20 cellular contexts compared by ENCODE assay signal in genomic region chr2:710867-711266, GRCh38. TPM values are rescaled to one million over a fixed set of nuclear protein-coding genes. Genes with fewer than 3 reads are reported as not detected.
DNase-seq lines count a peak whose midpoint lies in the region; ATAC-seq, FAIRE-seq and TF ChIP-seq lines count a peak whose summit lies in the region.
"Had no signal": no experiment of that assay in that cellular context is flagged by ENCODE, and none has a peak within 500 bp of the region (broad histone marks: within the 10 kb centered on the region; RNA-seq: fewer than 3 reads in every experiment).

No MANE protein-coding gene starts in this region.

- ATAC-seq in A549 (no peak), IMR-90 (ENCODE audit: low read depth) (no peak), K562 (no peak), HG03025 (IDR thresholded peaks at IDR 0.05; ENCODE audit: low FRiP score, unreplicated experiment) (no peak), HG02623 (IDR thresholded peaks at IDR 0.05; ENCODE audit: unreplicated experiment) (no peak)
- ATAC-seq: CD8-positive, alpha-beta T cell had no signal

- no peak for DNase-seq in A549 (ENCODE audit: low read depth in 1 of 2, low spot score in 1 of 2)
- no peak for DNase-seq in IMR-90
- DNase-seq in K562 (ENCODE audit: extremely low read depth in 1 of 4, low spot score in 3 of 4), result no peak
- DNase-seq: 8988T; AML-193; Caco-2; Calu3; CD4-positive, alpha-beta T cell; CD8-positive, alpha-beta T cell; DMS79 treated with DMSO at 0.1 percent for 48 hours; GF-D8 had no signal

- no peak for TF ChIP-seq CTCF in A549 (IDR thresholded peaks at IDR 0.05)
- no peak for TF ChIP-seq CTCF in IMR-90 (conservative IDR thresholded peaks at IDR 0.05; ENCODE audit: low read depth, low read length)
- no peak for TF ChIP-seq CTCF in K562 (IDR thresholded peaks at IDR 0.05 in 2 of 3, conservative IDR thresholded peaks at IDR 0.05 in 1 of 3; ENCODE audit: insufficient read depth in 2 of 3, low read depth in 1 of 3, low read length in 3 of 3)

- intact Hi-C loops in IMR-90 (cut with micrococcal nuclease), result loop anchor here (10.0 kb wide), 1 partner anchor 244 kb away; the partner anchor contains the start of gene SNTG2
- intact Hi-C loops in K562 (cut with micrococcal nuclease), result loop anchor here (5.0 to 10.0 kb wide), 2 partner anchors 114 to 831 kb away; no protein-coding TSS in a partner anchor

- H3K4me2 ChIP-seq in A549, result no peak overlapping the region
- no peak overlapping the region for H3K4me2 ChIP-seq in IMR-90 (ENCODE audit: low read depth, low read length)
- no peak overlapping the region for H3K4me2 ChIP-seq in K562 (ENCODE audit: insufficient read depth, low read length)
- H3K4me2 ChIP-seq: BLaER1 treated with 17β-estradiol and CSF1 and Interleukin-3, amounts not matched to agents 10 nM and 100 nM had no signal

- no peaks in the 10 kb centered on the region for H4K20me1 ChIP-seq in IMR-90 (ENCODE audit: insufficient read depth, low read length)
- H4K20me1 ChIP-seq in K562 (replicated peaks; ENCODE audit: control insufficient read depth, insufficient read depth, low read length), result no peaks in the 10 kb centered on the region

- H3K9me1 ChIP-seq in IMR-90 (ENCODE audit: insufficient read depth, low read length) (no peaks in the 10 kb centered on the region), K562 (ENCODE audit: control insufficient read depth, insufficient read depth, low read length) (no peaks in the 10 kb centered on the region)

- H2AK5ac ChIP-seq in IMR-90 (ENCODE audit: low read depth, low read length), result no peak overlapping the region

- H3K79me2 ChIP-seq in K562 (ENCODE audit: control insufficient read depth, insufficient read depth, low read length), result no peaks in the 10 kb centered on the region

- no peak overlapping the region for H3K4me3 ChIP-seq in A549
- no peak overlapping the region for H3K4me3 ChIP-seq in IMR-90 (ENCODE audit: insufficient read depth, low read depth, low read length)
- no peak overlapping the region for H3K4me3 ChIP-seq in K562
- H3K4me3 ChIP-seq: BLaER1 treated with 17β-estradiol and CSF1 and Interleukin-3, amounts not matched to agents 10 nM and 100 nM had no signal

- no peak overlapping the region for H4K91ac ChIP-seq in IMR-90 (ENCODE audit: insufficient read depth, low read depth, low read length)

- dilution Hi-C loops in IMR-90 (cut with HindIII; ENCODE audit: low sequenced_read_pairs, unreplicated experiment), result no loop called here

- BruUV-seq in IMR-90 (replicated peaks; lab: Mats Ljungman, UMichigan) (no TSS peak), K562 (replicated peaks; lab: Mats Ljungman, UMichigan) (no TSS peak)

- H3K9ac ChIP-seq in IMR-90 (ENCODE audit: low read depth, low read length) (no peak overlapping the region), K562 (ENCODE audit: insufficient read depth in 1 of 2, low read depth in 2 of 2, low read length in 2 of 2) (no peak overlapping the region)
- H3K9ac ChIP-seq: BLaER1 treated with 17β-estradiol and CSF1 and Interleukin-3, amounts not matched to agents 10 nM and 100 nM had no signal

- H2BK15ac ChIP-seq in IMR-90 (ENCODE audit: low read depth, low read length), result no peak overlapping the region

- no peak overlapping the region for H2AFZ ChIP-seq in IMR-90 (replicated peaks; ENCODE audit: low read length, poor library complexity)
- no peak overlapping the region for H2AFZ ChIP-seq in K562 (ENCODE audit: low read depth, low read length)

- no peak overlapping the region for H3K4ac ChIP-seq in IMR-90 (ENCODE audit: low read depth, low read length)

- H3K9me3 ChIP-seq in A549, result no peaks in the 10 kb centered on the region
- no peaks in the 10 kb centered on the region for H3K9me3 ChIP-seq in IMR-90 (ENCODE audit: control insufficient read depth, insufficient read depth, low read length)
- H3K9me3 ChIP-seq in K562 (replicated peaks; ENCODE audit: control insufficient read depth, insufficient read depth, low read depth, low read length), result no peaks in the 10 kb centered on the region
- H3K9me3 ChIP-seq: BLaER1 treated with 17β-estradiol and CSF1 and Interleukin-3, amounts not matched to agents 10 nM and 100 nM; Caco-2 had no signal

- H3K27me3 ChIP-seq in IMR-90 (ENCODE audit: control insufficient read depth, insufficient read depth, low read length) (peaks cover 4% of the 10 kb centered on the region; the same call in 1 of the 2 replicates), K562 (ENCODE audit: control insufficient read depth in 2 of 2, insufficient read depth in 2 of 2, low read length in 2 of 2) (peaks cover 11 to 37% of the 10 kb centered on the region in 2 experiments)
- H3K27me3 ChIP-seq: BLaER1 treated with 17β-estradiol and CSF1 and Interleukin-3, amounts not matched to agents 10 nM and 100 nM had no signal

- H4K5ac ChIP-seq in IMR-90 (ENCODE audit: low read depth, low read length), result no peak overlapping the region

- TF ChIP-seq RAD21 in A549 (conservative IDR thresholded peaks at IDR 0.05 in 1 of 2, IDR thresholded peaks at IDR 0.05 in 1 of 2) (no peak), IMR-90 (IDR thresholded peaks at IDR 0.05; ENCODE audit: low read length) (no peak), K562 (CRISPR knock-in tag; conservative IDR thresholded peaks at IDR 0.05 in 1 of 2, IDR thresholded peaks at IDR 0.05 in 1 of 2) (no peak)

- no peak overlapping the region for H3K18ac ChIP-seq in IMR-90 (ENCODE audit: low read depth, low read length)

- no peak overlapping the region for H2BK120ac ChIP-seq in IMR-90 (ENCODE audit: low read depth, low read length)

- no peak overlapping the region for H2BK20ac ChIP-seq in IMR-90 (ENCODE audit: low read depth, low read length)

- 2% methylated on average over 1 of the region's 1 CpG for WGBS in A549 (ENCODE audit: missing lambda C conversion rate)
- WGBS in IMR-90 (ENCODE audit: extremely low coverage in 2 of 2, insufficient read length in 1 of 2), 2 experiments, result no CpG with 5 or more reads among the region's 1 CpG
- WGBS in K562 (ENCODE audit: insufficient coverage, low coverage, missing lambda C conversion rate), result 0% methylated on average over 1 of the region's 1 CpG

- no peak overlapping the region for H3K23ac ChIP-seq in IMR-90 (ENCODE audit: low read depth, low read length)

- FAIRE-seq in A549 (lab: Jason Lieb, UNC) (no peak), K562 (lab: Jason Lieb, UNC) (no peak)
- FAIRE-seq: A204.1, D721Med, G401.6, GM12891, GM19239 had no signal

- H3K27ac ChIP-seq in A549, result no peak overlapping the region
- no peak overlapping the region for H3K27ac ChIP-seq in IMR-90 (ENCODE audit: insufficient read depth, low read length)
- no peak overlapping the region for H3K27ac ChIP-seq in K562 (ENCODE audit: extremely low read depth, low read depth, low read length)
- H3K27ac ChIP-seq: BLaER1 treated with 17β-estradiol and CSF1 and Interleukin-3, amounts not matched to agents 10 nM and 100 nM; C4-2B had no signal

- H2BK5ac ChIP-seq in IMR-90 (ENCODE audit: low read depth, low read length, poor library complexity, severe bottlenecking), result no peak overlapping the region

- H3K36me3 ChIP-seq in IMR-90 (ENCODE audit: control insufficient read depth, insufficient read depth, low read length) (no peaks in the 10 kb centered on the region), K562 (ENCODE audit: control insufficient read depth, insufficient read depth, low read length) (no peaks in the 10 kb centered on the region)
- H3K36me3 ChIP-seq: BLaER1 treated with 17β-estradiol and CSF1 and Interleukin-3, amounts not matched to agents 10 nM and 100 nM had no signal

- no peak for TF ChIP-seq POLR2A in A549 (IDR thresholded peaks at IDR 0.05; ENCODE audit: low read length)
- TF ChIP-seq POLR2A in IMR-90 (IDR thresholded peaks at IDR 0.05; ENCODE audit: low read depth, low read length), result no peak
- no peak for TF ChIP-seq POLR2A in K562 (conservative IDR thresholded peaks at IDR 0.05)

- in situ Hi-C loops in IMR-90 (cut with MboI; ENCODE audit: low sequenced_read_pairs), result loop anchor here (10.0 kb wide), 1 partner anchor 834 kb away; no protein-coding TSS in a partner anchor
- in situ Hi-C loops in K562 (cut with MboI), result loop anchor here (25.0 kb wide), 1 partner anchor 826 kb away; no protein-coding TSS in a partner anchor

- H3K79me1 ChIP-seq in IMR-90 (ENCODE audit: low read depth in 1 of 2, low read length in 2 of 2), result no peaks in the 10 kb centered on the region

- H2AK9ac ChIP-seq in IMR-90 (replicated peaks; ENCODE audit: low read depth, low read length, poor library complexity), result no peak overlapping the region

- H4K8ac ChIP-seq in IMR-90 (ENCODE audit: low read depth in 2 of 2, low read length in 2 of 2), result no peak overlapping the region

- no peak overlapping the region for H3K56ac ChIP-seq in IMR-90 (ENCODE audit: extremely low read depth, insufficient read depth, low read length)

- no peaks in the 10 kb centered on the region for H3K4me1 ChIP-seq in A549
- no peaks in the 10 kb centered on the region for H3K4me1 ChIP-seq in IMR-90 (ENCODE audit: control insufficient read depth, insufficient read depth, low read length)
- H3K4me1 ChIP-seq in K562 (replicated peaks in 1 of 2; ENCODE audit: control insufficient read depth in 2 of 2, insufficient read depth in 2 of 2, low read length in 2 of 2), result peaks cover 0 to 6% of the 10 kb centered on the region in 2 experiments; a peak in 3 of 5 replicates
- H3K4me1 ChIP-seq: Caco-2 had no signal

- H3K14ac ChIP-seq in IMR-90 (replicated peaks; ENCODE audit: low read depth, low read length), result no peak overlapping the region

- CTCF ChIA-PET in A549 (lab: Yijun Ruan, JAX) (interaction anchor here (0.7 kb wide), 1 partner anchor 835 kb away, joined by 3 read pairs; no protein-coding TSS in a partner anchor), IMR-90 (lab: Yijun Ruan, JAX) (interaction anchor here (1.0 to 1.3 kb wide), 2 partner anchors 13 to 840 kb away, joined by 3 to 4 read pairs; no protein-coding TSS in a partner anchor), K562 (lab: Yijun Ruan, JAX; ENCODE audit: low intra/inter-chr PET ratio) (no interaction called here)

- POLR2A ChIA-PET in A549 (lab: Yijun Ruan, JAX), result no interaction called here
- POLR2A ChIA-PET in IMR-90 (lab: Charles Lee; ENCODE audit: unreplicated experiment), result no interaction called here
- POLR2A ChIA-PET in K562 (lab: Yijun Ruan, JAX), result no interaction called here

- TF ChIP-seq EP300 in A549 (IDR thresholded peaks at IDR 0.05) (no peak), K562 (IDR thresholded peaks at IDR 0.05; ENCODE audit: low read length) (no peak)

RNA-seq across cellular contexts. Expression of gene TMEM18, which starts 33.7 kb away (rescaled TPM):
- 52.0 and 75.0 TPM in 2 replicates for polyA plus RNA-seq in A549 (2011; rRNA removed)
- 32.7 and 37.8 TPM in 2 replicates for polyA plus RNA-seq in A549 (2012; cell fraction: cytosol; rRNA removed)
- polyA plus RNA-seq in A549 (2012; cell fraction: nucleus; rRNA removed), result 42.0 and 48.2 TPM in 2 replicates
- polyA plus RNA-seq in A549 (2017; fragmentation: RNase III; extraction: RNeasy Plus Mini Kit Qiagen cat#74134 plus additional on column Dnase treatment), result 35.6 to 40.5 TPM (median 40.2 TPM) in 3 replicates
- polyA minus RNA-seq in A549 (2011; rRNA and poly(A)+ RNA removed), result 17.2 and 18.0 TPM in 2 replicates
- total RNA-seq in IMR-90 (2012; rRNA removed), result 15.2 and 21.9 TPM in 2 replicates
- polyA plus RNA-seq in IMR-90 (2012; rRNA removed), result 25.3 and 30.2 TPM in 2 replicates
- 11.8 and 21.2 TPM in 2 replicates for polyA plus RNA-seq in IMR-90 (2012; cell fraction: cytosol; rRNA removed)
- 32.2 and 46.9 TPM in 2 replicates for polyA plus RNA-seq in IMR-90 (2012; cell fraction: nucleus; rRNA removed; ENCODE audit: low replicate concordance)
- 46.2 and 62.9 TPM in 2 replicates for total RNA-seq in K562 (2011; cell fraction: chromatin; rRNA removed; ENCODE audit: low replicate concordance)
- total RNA-seq in K562 (2011; cell fraction: nucleolus; rRNA removed), result 25.7 and 27.0 TPM in 2 replicates
- total RNA-seq in K562 (2011; cell fraction: nucleoplasm; rRNA removed), result 33.0 and 41.0 TPM in 2 replicates
- total RNA-seq in K562 (2014; rRNA removed), result 12.8 and 12.9 TPM in 2 replicates
- total RNA-seq in K562 (2014; rRNA removed; fragmentation: Illumina TruSeq; extraction: Trizol), result 19.6 and 23.4 TPM in 2 replicates
- total RNA-seq in K562 (2015; rRNA removed; fragmentation: Illumina TruSeq; extraction: Trizol), result 19.4 and 19.9 TPM in 2 replicates
- 18.4 and 21.3 TPM in 2 replicates for total RNA-seq in K562 (2021)
- polyA plus RNA-seq in K562 (2011; rRNA removed), result 21.1 and 28.3 TPM in 2 replicates
- polyA plus RNA-seq in K562 (2011; cell fraction: cytosol; rRNA removed), result 12.3 and 19.7 TPM in 2 replicates
- 36.1 and 37.8 TPM in 2 replicates for polyA plus RNA-seq in K562 (2011; cell fraction: nucleus; rRNA removed)
- 19.3 and 26.1 TPM in 2 replicates for polyA plus RNA-seq in K562 (2012)
- 19.2 and 21.8 TPM in 2 replicates for polyA plus RNA-seq in K562 (2014; fragmentation: Illumina TruSeq; extraction: Trizol)
- 10 to 100 TPM; 54.5 to 55.9 TPM for polyA plus RNA-seq in K562 (2014; fragmentation: Nextera tagmentation; extraction: Ambion mirVana)
- 17.5 and 30.7 TPM in 2 replicates for polyA plus RNA-seq in K562 (2014; rRNA removed)
- 20.6 and 22.0 TPM in 2 replicates for polyA minus RNA-seq in K562 (2011; rRNA and poly(A)+ RNA removed)
- 6.6 and 9.2 TPM in 2 replicates for polyA minus RNA-seq in K562 (2011; cell fraction: cytosol; rRNA and poly(A)+ RNA removed)
- 12.8 and 15.7 TPM in 2 replicates for polyA minus RNA-seq in K562 (2011; cell fraction: nucleus; rRNA and poly(A)+ RNA removed)

Comparison
In these comparisons a context has a peak if more than half of its experiments do, and no peak if none do; other contexts are left out.
1. Of the 35 proteins assayed by ChIP-seq in both K562 and A549: peak only in K562: none; only in A549: MAFK; in both: none; in neither: 34.